11 cellular contexts compared by ENCODE assay signal in genomic region chr19:32458500-32459123, GRCh38. TPM values are rescaled to one million over a fixed set of nuclear protein-coding genes. Genes with fewer than 3 reads are reported as not detected.
A peak's percentile ranks its signal among the peaks of the same experiment; 100 is the strongest.
DNase-seq lines count a peak whose midpoint lies in the region; ATAC-seq, FAIRE-seq and TF ChIP-seq lines count a peak whose summit lies in the region.
"Had no signal": no experiment of that assay in that cellular context is flagged by ENCODE, and none has a peak within 500 bp of the region (broad histone marks: within the 10 kb centered on the region; RNA-seq: fewer than 3 reads in every experiment).

No MANE protein-coding gene starts in this region.

- H3K27ac Mint-ChIP-seq in stimulated activated memory B cell treated with anti-CD40 and anti-IgM and Interleukin-4, amounts not matched to agents 10 μg/mL and 1 μg/mL and 100 μg/mL, for 72 hours = peak overlapping the region; percentile 37

- peak; percentile 27 for FAIRE-seq in H54 (lab: Jason Lieb, UNC)
- FAIRE-seq: H1 had no signal

- no peaks in the 10 kb centered on the region for H3K4me1 ChIP-seq in Peyer's patch

- no peaks in the 10 kb centered on the region for H3K9me3 Mint-ChIP-seq in stimulated activated memory B cell treated with anti-CD40 and anti-IgM and Interleukin-4, amounts not matched to agents 10 μg/mL and 1 μg/mL and 100 μg/mL, for 72 hours

- H3K4me1 Mint-ChIP-seq in stimulated activated memory B cell treated with anti-CD40 and anti-IgM and Interleukin-4, amounts not matched to agents 10 μg/mL and 1 μg/mL and 100 μg/mL, for 72 hours = peaks cover 12% of the 10 kb centered on the region

- DNase-seq in Right ventricle myocardium superior (no peak), Right ventricle myocardium inferior (ENCODE audit: missing footprints) (no peak), H54 (ENCODE audit: insufficient read length, low spot score) (no peak), NCI-H1436 treated with DMSO at 0.1 percent for 48 hours (lab: John Stamatoyannopoulos, UW) (no peak), NCI-H748 treated with DMSO at 0.1 percent for 48 hours (lab: John Stamatoyannopoulos, UW) (no peak), Peyer's patch (no peak)
- DNase-seq: heart right ventricle, T1000 had no signal

- TF ChIP-seq POLR2A in H54 (IDR thresholded peaks at IDR 0.05; ENCODE audit: low read depth, low read length) = no peak
- TF ChIP-seq POLR2A in Peyer's patch (IDR thresholded peaks at IDR 0.05) = no peak

- peaks cover 30% of the 10 kb centered on the region for H3K36me3 Mint-ChIP-seq in stimulated activated memory B cell treated with anti-CD40 and anti-IgM and Interleukin-4, amounts not matched to agents 10 μg/mL and 1 μg/mL and 100 μg/mL, for 72 hours

- no peaks in the 10 kb centered on the region for H3K27me3 ChIP-seq in Peyer's patch
- H3K27me3 ChIP-seq: heart right ventricle had no signal

- intact Hi-C loops in Right ventricle myocardium superior (cut with DNase I) = no loop called here
- intact Hi-C loops in Right ventricle myocardium inferior (cut with DNase I) = no loop called here

- no peaks in the 10 kb centered on the region for H3K27me3 Mint-ChIP-seq in stimulated activated memory B cell treated with anti-CD40 and anti-IgM and Interleukin-4, amounts not matched to agents 10 μg/mL and 1 μg/mL and 100 μg/mL, for 72 hours

- H3K27ac ChIP-seq in Peyer's patch = peak overlapping the region in 1 of 4 donors; percentile 57

- H3K4me3 Mint-ChIP-seq in stimulated activated memory B cell treated with anti-CD40 and anti-IgM and Interleukin-4, amounts not matched to agents 10 μg/mL and 1 μg/mL and 100 μg/mL, for 72 hours = no peak overlapping the region

- no peak for TF ChIP-seq CTCF in Peyer's patch (IDR thresholded peaks at IDR 0.05)

- peak; percentile 34 for ATAC-seq in Right ventricle myocardium superior (ENCODE audit: poor library complexity)
- no peak for ATAC-seq in Right ventricle myocardium inferior
- ATAC-seq in HG03565 (IDR thresholded peaks at IDR 0.05; ENCODE audit: unreplicated experiment) = peak; percentile 79
- no peak for ATAC-seq in stimulated activated memory B cell treated with anti-CD40 and anti-IgM and Interleukin-4, amounts not matched to agents 10 μg/mL and 1 μg/mL and 100 μg/mL, for 72 hours

- H3K36me3 ChIP-seq in Peyer's patch = peaks cover 0 to 8% (median 0%) of the 10 kb centered on the region in 3 donors

- no peaks in the 10 kb centered on the region for H3K9me3 ChIP-seq in Peyer's patch
- H3K9me3 ChIP-seq: heart right ventricle had no signal

- H3K4me3 ChIP-seq in Peyer's patch = no peak overlapping the region
- H3K4me3 ChIP-seq: heart right ventricle had no signal

RNA-seq across cellular contexts. Expression of gene DPY19L3, which starts 53.0 kb away (rescaled TPM):
- total RNA-seq in Right ventricle myocardium superior (6.5 TPM), Right ventricle myocardium inferior (5.2 TPM), Peyer's patch (10 to 100 TPM; 18.2 to 49.5 (median 42.4) TPM)

Comparison
In these comparisons a context has a peak if more than half of its experiments do, and no peak if none do; other contexts are left out.
1. ATAC-seq: peak in Right ventricle myocardium superior (single experiment) and HG03565 (single experiment); none in Right ventricle myocardium inferior (single experiment) and stimulated activated memory B cell treated with anti-CD40 and anti-IgM and Interleukin-4, amounts not matched to agents 10 μg/mL and 1 μg/mL and 100 μg/mL, for 72 hours (single experiment).